29 cellular contexts compared by ENCODE assay signal in genomic region chr3:175059788-175060187, GRCh38.
"Had no signal": no experiment of that assay in that cellular context is flagged by ENCODE, and none has a peak within 500 bp of the region (broad histone marks: within the 10 kb centered on the region; RNA-seq: fewer than 3 reads in every experiment).

No MANE protein-coding gene starts in this region.

- H3K4me3 ChIP-seq: SJCRH30, SK-N-MC had no signal

- DNase-seq: activated CD4-positive, alpha-beta T cell treated with anti-CD3 and anti-CD28 coated beads, Interleukin-2, amount 10 ng/mL, durations not matched to agents 24 days and 14 days; activated CD4-positive, alpha-beta T cell treated with anti-CD3 and anti-CD28 coated beads, Interleukin-2, amount 50 U/mL, for 4 hours; activated CD8-positive, alpha-beta T cell treated with anti-CD3 and anti-CD28 coated beads for 36 hours; activated effector memory CD4-positive, alpha-beta T cell treated with anti-CD3 and anti-CD28 coated beads, Interleukin-2, amount 50 U/mL, for 16 hours; activated naive CD4-positive, alpha-beta T cell; activated naive CD4-positive, alpha-beta T cell treated with anti-CD3 and anti-CD28 coated beads, Interleukin-2, amount 50 U/mL, for 16 hours; activated naive CD8-positive, alpha-beta T cell treated with anti-CD3 and anti-CD28 coated beads for 36 hours; activated T-cell treated with anti-CD3 and anti-CD28 coated beads, Interleukin-2, amount 50 U/mL, for 1 hour; activated T-cell treated with anti-CD3 and anti-CD28 coated beads, Interleukin-2, amount 50 U/mL, for 72 hours; amniotic stem cell; aorta; brain microvascular endothelial cell; central memory CD4-positive, alpha-beta T cell; NCI-H1048; NCI-H1105 treated with DMSO at 0.1 percent for 48 hours; NCI-H1436; NCI-H187; NCI-H2029 treated with DMSO at 0.1 percent for 48 hours; NCI-H2107; NCI-H2171; NCI-H510A; NCI-H526; NCI-H748 treated with DMSO at 0.1 percent for 48 hours; OCI-M1; SHP77; SJCRH30; T1000 had no signal

- H3K27me3 Mint-ChIP-seq: activated CD4-positive, alpha-beta T cell treated with anti-CD3 and anti-CD28 coated beads, Interleukin-2, amount 10 ng/mL, durations not matched to agents 24 days and 14 days; activated CD8-positive, alpha-beta T cell treated with anti-CD3 and anti-CD28 coated beads for 36 hours; activated naive CD8-positive, alpha-beta T cell treated with anti-CD3 and anti-CD28 coated beads for 36 hours; activated T-helper 17 cell treated with anti-CD3 and anti-CD28 coated beads, Interleukin-2, amount 50 U/mL, for 72 hours had no signal

- H3K4me1 ChIP-seq: SJCRH30 had no signal

- ATAC-seq: activated CD8-positive, alpha-beta T cell treated with anti-CD3 and anti-CD28 coated beads for 36 hours; activated T-cell treated with anti-CD3 and anti-CD28 coated beads, Interleukin-2, amount 50 U/mL, for 72 hours; activated T-helper 17 cell treated with anti-CD3 and anti-CD28 coated beads, Interleukin-2, amount 50 U/mL, for 72 hours had no signal

- H3K27ac ChIP-seq: brain microvascular endothelial cell, SJCRH30, SK-N-MC had no signal

- H3K9me3 ChIP-seq: SJCRH30 had no signal

- H3K27ac Mint-ChIP-seq: activated CD4-positive, alpha-beta T cell treated with anti-CD3 and anti-CD28 coated beads, Interleukin-2, amount 10 ng/mL, durations not matched to agents 24 days and 14 days; activated CD8-positive, alpha-beta T cell treated with anti-CD3 and anti-CD28 coated beads for 36 hours; activated naive CD8-positive, alpha-beta T cell treated with anti-CD3 and anti-CD28 coated beads for 36 hours; activated T-cell treated with anti-CD3 and anti-CD28 coated beads, Interleukin-2, amount 50 U/mL, for 72 hours; activated T-helper 17 cell treated with anti-CD3 and anti-CD28 coated beads, Interleukin-2, amount 50 U/mL, for 72 hours had no signal

- H3K36me3 ChIP-seq: brain microvascular endothelial cell, SJCRH30 had no signal

- H3K4me3 Mint-ChIP-seq: activated CD4-positive, alpha-beta T cell treated with anti-CD3 and anti-CD28 coated beads, Interleukin-2, amount 10 ng/mL, durations not matched to agents 24 days and 14 days; activated CD8-positive, alpha-beta T cell treated with anti-CD3 and anti-CD28 coated beads for 36 hours; activated naive CD8-positive, alpha-beta T cell treated with anti-CD3 and anti-CD28 coated beads for 36 hours; activated T-cell treated with anti-CD3 and anti-CD28 coated beads, Interleukin-2, amount 50 U/mL, for 72 hours; activated T-helper 17 cell treated with anti-CD3 and anti-CD28 coated beads, Interleukin-2, amount 50 U/mL, for 72 hours had no signal

- H3K36me3 Mint-ChIP-seq: activated naive CD8-positive, alpha-beta T cell treated with anti-CD3 and anti-CD28 coated beads for 36 hours had no signal

- H3K4me1 Mint-ChIP-seq: activated CD4-positive, alpha-beta T cell treated with anti-CD3 and anti-CD28 coated beads, Interleukin-2, amount 10 ng/mL, durations not matched to agents 24 days and 14 days; activated naive CD8-positive, alpha-beta T cell treated with anti-CD3 and anti-CD28 coated beads for 36 hours; activated T-helper 17 cell treated with anti-CD3 and anti-CD28 coated beads, Interleukin-2, amount 50 U/mL, for 72 hours had no signal

- H3K27me3 ChIP-seq: brain microvascular endothelial cell, SJCRH30 had no signal
